13 cellular contexts compared by ENCODE assay signal in genomic region chr1:147472953-147473734, GRCh38.
A peak's percentile ranks its signal among the peaks of the same experiment; 100 is the strongest.
DNase-seq lines count a peak whose midpoint lies in the region; ATAC-seq, FAIRE-seq and TF ChIP-seq lines count a peak whose summit lies in the region.
"Had no signal": no experiment of that assay in that cellular context is flagged by ENCODE, and none has a peak within 500 bp of the region (broad histone marks: within the 10 kb centered on the region; RNA-seq: fewer than 3 reads in every experiment).

No MANE protein-coding gene starts in this region.

- H3K4me2 ChIP-seq in GM23248 (ENCODE audit: unreplicated experiment): no peak overlapping the region

- H3K4me1 ChIP-seq in GM23248 (ENCODE audit: insufficient read depth) (no peaks in the 10 kb centered on the region; the same call in 1 of the 2 replicates), kidney (ENCODE audit: control insufficient read depth in 1 of 2, insufficient read depth in 1 of 2, low read depth in 1 of 2, low read length in 2 of 2) (peaks cover 0 to 9% of the 10 kb centered on the region in 2 donors)

- H3K4me3 ChIP-seq in GM23248 (peak overlapping the region; percentile 18; the same call in 1 of the 2 replicates), kidney (ENCODE audit: low read length in 2 of 2) (peak overlapping the region in 1 of 2 donors; percentile 10)

- FAIRE-seq in kidney (lab: Jason Lieb, UNC) (peak; percentile 76), D721Med (lab: Jason Lieb, UNC) (no peak)

- no peak for ATAC-seq in HG03457 (IDR thresholded peaks at IDR 0.05; ENCODE audit: unreplicated experiment)

- H2AFZ ChIP-seq in GM23248: no peak overlapping the region

- in situ Hi-C loops in GM23248 (cut with MboI): no loop called here

- H3K27ac ChIP-seq in GM23248 (no peak overlapping the region), kidney (ENCODE audit: low read depth in 2 of 2, low read length in 2 of 2) (no peak overlapping the region)

- no peaks in the 10 kb centered on the region for H3K9me2 ChIP-seq in GM23248 (ENCODE audit: insufficient read depth)

- H3K9me3 ChIP-seq in GM23248 (ENCODE audit: low read depth) (no peaks in the 10 kb centered on the region), kidney (ENCODE audit: control insufficient read depth in 1 of 2, low read length in 2 of 2) (no peaks in the 10 kb centered on the region)

- no peaks in the 10 kb centered on the region for H4K20me1 ChIP-seq in GM23248 (ENCODE audit: insufficient read depth)

- WGBS in GM23248 (ENCODE audit: low coverage in 1 of 2, low lambda C conversion rate in 2 of 2, missing lambda C conversion rate in 2 of 2), 2 experiments: 2% methylated on average over 5 of the region's 5 CpGs

- intact Hi-C loops in kidney (cut with DNase I): no loop called here

- no peaks in the 10 kb centered on the region for H3F3A ChIP-seq in GM23248 (ENCODE audit: insufficient read depth)

- H3K36me3 ChIP-seq in GM23248 (ENCODE audit: low read depth): no peaks in the 10 kb centered on the region
- H3K36me3 ChIP-seq in kidney (ENCODE audit: control insufficient read depth in 1 of 2, insufficient read depth in 2 of 2, low read length in 2 of 2): no peaks in the 10 kb centered on the region

- DNase-seq in GM23248 (peak; percentile 39), fibroblast of gingiva (ENCODE audit: low read depth) (peak; percentile 27), kidney (no peak), stromal cell of bone marrow (ENCODE audit: low read depth) (peak; percentile 7), D721Med (ENCODE audit: insufficient read length, low spot score) (no peak), activated gamma-delta T cell (lab: John Stamatoyannopoulos, UW) (no peak)
- DNase-seq: ACHN; CD4-positive, alpha-beta T cell; H7; NCI-H1417; NCI-H2029; NCI-H510A had no signal

- H3K9ac ChIP-seq in GM23248: no peak overlapping the region
- H3K9ac ChIP-seq in kidney (ENCODE audit: low read length in 2 of 2): no peak overlapping the region

- H3K79me2 ChIP-seq in GM23248 (ENCODE audit: insufficient read depth): no peaks in the 10 kb centered on the region

- no peaks in the 10 kb centered on the region; the same call in 1 of the 2 replicates for H3K27me3 ChIP-seq in GM23248 (replicated peaks; ENCODE audit: insufficient read depth)

- TF ChIP-seq CTCF in kidney (IDR thresholded peaks at IDR 0.05; ENCODE audit: borderline replicate concordance, extremely low read depth, insufficient read depth): no peak
- TF ChIP-seq CTCF in D721Med (IDR thresholded peaks at IDR 0.05; ENCODE audit: insufficient read depth, missing control alignments): no peak

Comparison
In these comparisons a context has a peak if more than half of its experiments do, and no peak if none do; other contexts are left out.
1. DNase-seq: peak in GM23248 (single experiment), fibroblast of gingiva (single experiment) and stromal cell of bone marrow (single experiment); none in kidney (single experiment), D721Med (single experiment) and activated gamma-delta T cell (single experiment).